In the genomic region with DNA sequence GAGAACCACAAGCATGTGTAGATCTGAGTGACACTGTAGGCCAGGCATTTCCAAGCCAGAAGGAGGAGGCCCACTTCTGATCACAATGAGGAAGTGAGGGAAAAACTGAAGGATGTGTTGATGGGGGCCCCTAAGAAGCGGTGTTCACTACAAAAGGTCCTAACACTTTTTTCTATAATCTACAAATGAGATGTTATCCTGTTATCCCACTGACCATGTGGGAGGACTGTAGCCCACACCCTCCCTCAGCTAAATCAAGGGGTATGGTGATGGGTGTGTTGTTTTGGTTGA, we compare ENCODE assay signal across 15 cellular contexts.
A peak's percentile ranks its signal among the peaks of the same experiment; 100 is the strongest.
DNase-seq lines count a peak whose midpoint lies in the region; ATAC-seq, FAIRE-seq and TF ChIP-seq lines count a peak whose summit lies in the region.
"Had no signal": no experiment of that assay in that cellular context is flagged by ENCODE, and none has a peak within 500 bp of the region (broad histone marks: within the 10 kb centered on the region; RNA-seq: fewer than 3 reads in every experiment).

No MANE protein-coding gene starts in this region.

- DNase-seq in Kasumi-1 (lab: John Stamatoyannopoulos, UW) (peak; percentile 49 to 56), GM12878 (ENCODE audit: low read depth, low spot score) (no peak), mucosa of descending colon (no peak), cardiac septum (ENCODE audit: low spot score) (no peak), SK-N-DZ (ENCODE audit: low spot score) (no peak)
- DNase-seq: BE2C; Caco-2; CD8-positive, alpha-beta memory T cell; DMS53; GF-D8; GM23248 had no signal

- no peaks in the 10 kb centered on the region for H3K79me2 ChIP-seq in GM12878 (ENCODE audit: control insufficient read depth, insufficient read depth, low read length)

- no peak for TF ChIP-seq RAD21 in GM12878 (IDR thresholded peaks at IDR 0.05; ENCODE audit: insufficient read depth, low read depth, low read length)

- intact Hi-C loops in GM12878 (cut with micrococcal nuclease; ENCODE audit: unreplicated experiment): loop anchor here (5.0 kb wide), 1 partner anchor 103 kb away; no protein-coding TSS in a partner anchor
- intact Hi-C loops in mucosa of descending colon (cut with DNase I, micrococcal nuclease): loop anchor here in 1 of 2 donors (10.0 kb wide), 1 partner anchor 235 kb away; no protein-coding TSS in a partner anchor
- intact Hi-C loops in cardiac septum (cut with DNase I): loop anchor here (10.0 kb wide), 1 partner anchor 1395 kb away; no protein-coding TSS in a partner anchor

- no peak for TF ChIP-seq POLR2A in GM12878 (IDR thresholded peaks at IDR 0.05; ENCODE audit: low read depth, low read length)

- H3K4me3 ChIP-seq in HEK293 (ENCODE audit: low read depth, low read length): no peak overlapping the region
- H3K4me3 ChIP-seq in GM12878: no peak overlapping the region
- H3K4me3 ChIP-seq in mucosa of descending colon: no peak overlapping the region
- H3K4me3 ChIP-seq: A549, GM23248 had no signal

- no peaks in the 10 kb centered on the region for H3K4me1 ChIP-seq in HEK293 (ENCODE audit: control insufficient read depth, insufficient read depth, low read length)
- peaks cover 24% of the 10 kb centered on the region for H3K4me1 ChIP-seq in GM12878 (ENCODE audit: control insufficient read depth, insufficient read depth, low read length)
- H3K4me1 ChIP-seq in mucosa of descending colon (ENCODE audit: low read depth): no peaks in the 10 kb centered on the region
- H3K4me1 ChIP-seq: A549 had no signal

- RAD21 ChIA-PET in GM12878 (lab: Charles Lee; ENCODE audit: unreplicated experiment): no interaction called here

- CTCF ChIA-PET in HEK293 (lab: Yijun Ruan, JAX): no interaction called here
- CTCF ChIA-PET in GM12878 (lab: Yijun Ruan, JAX): no interaction called here

- BruUV-seq in GM12878 (replicated peaks; lab: Mats Ljungman, UMichigan): no TSS peak

- no peaks in the 10 kb centered on the region for H3K27me3 ChIP-seq in GM12878 (replicated peaks in 1 of 2; ENCODE audit: control insufficient read depth in 2 of 2, insufficient read depth in 2 of 2, low read length in 1 of 2)
- H3K27me3 ChIP-seq: BE2C had no signal

- no peak overlapping the region for H3K9ac ChIP-seq in GM12878 (ENCODE audit: control insufficient read depth, insufficient read depth, low read length)
- H3K9ac ChIP-seq: GM23248 had no signal

- no peak overlapping the region for H3K27ac ChIP-seq in HEK293 (ENCODE audit: extremely low read depth, low read depth, low read length)
- H3K27ac ChIP-seq in GM12878 (ENCODE audit: control insufficient read depth, insufficient read depth): no peak overlapping the region
- H3K27ac ChIP-seq: A549, GM23248 had no signal

- TF ChIP-seq EP300 in GM12878 (IDR thresholded peaks at IDR 0.05; ENCODE audit: borderline replicate concordance in 1 of 2, control insufficient read depth in 1 of 2, low read depth in 2 of 2, low read length in 2 of 2): no peak

- SMC1A ChIA-PET in GM12878 (lab: Charles Lee; ENCODE audit: uncharacterized antibody, unreplicated experiment): interaction anchor here (1.5 kb wide), 1 partner anchor 67 kb away, joined by 3 read pairs; no protein-coding TSS in a partner anchor

- POLR2A ChIA-PET in HEK293 (lab: Yijun Ruan, JAX): no interaction called here
- POLR2A ChIA-PET in GM12878 (lab: Charles Lee): no interaction called here

- no peaks in the 10 kb centered on the region for H3K36me3 ChIP-seq in HEK293 (ENCODE audit: control insufficient read depth in 2 of 2, insufficient read depth in 1 of 2, low read length in 2 of 2)
- peaks cover 2 to 6% of the 10 kb centered on the region in 2 experiments; a peak in 2 of 4 replicates for H3K36me3 ChIP-seq in GM12878 (ENCODE audit: control insufficient read depth in 2 of 2, insufficient read depth in 2 of 2, low read length in 1 of 2)
- H3K36me3 ChIP-seq in mucosa of descending colon (ENCODE audit: low read depth): no peaks in the 10 kb centered on the region
- H3K36me3 ChIP-seq: BE2C had no signal

- no peak overlapping the region for H3K4me2 ChIP-seq in GM12878 (ENCODE audit: control insufficient read depth, insufficient read depth)
- H3K4me2 ChIP-seq: A549 had no signal

- no peaks in the 10 kb centered on the region for H3K9me3 ChIP-seq in HEK293 (ENCODE audit: control insufficient read depth, insufficient read depth, low read depth, low read length)
- no peaks in the 10 kb centered on the region for H3K9me3 ChIP-seq in GM12878 (replicated peaks; ENCODE audit: control insufficient read depth, insufficient read depth, low read length)
- no peaks in the 10 kb centered on the region for H3K9me3 ChIP-seq in mucosa of descending colon
- H3K9me3 ChIP-seq: A549, BE2C, Caco-2 had no signal

- in situ Hi-C loops in GM12878 (cut with MboI): loop anchor here (5.0 to 25.0 kb wide), 3 partner anchors 178 to 1408 kb away; partner anchors contain the start of gene ATP11A

- TF ChIP-seq CTCF in HEK293 (tag by site-specific recombination; IDR thresholded peaks at IDR 0.05): no peak
- no peak for TF ChIP-seq CTCF in GM12878 (IDR thresholded peaks at IDR 0.05 in 2 of 3, conservative IDR thresholded peaks at IDR 0.05 in 1 of 3; ENCODE audit: control insufficient read depth in 2 of 3, extremely low read depth in 1 of 3, insufficient read depth in 1 of 3, low read depth in 3 of 3, low read length in 3 of 3)
- no peak for TF ChIP-seq CTCF in mucosa of descending colon (IDR thresholded peaks at IDR 0.05)

- 56% methylated on average over 1 of the region's 1 CpG for WGBS in GM12878 (ENCODE audit: insufficient coverage, insufficient replicate concordance, low lambda C conversion rate, missing lambda C conversion rate)

- H4K20me1 ChIP-seq in GM12878 (ENCODE audit: control insufficient read depth, insufficient read depth): no peaks in the 10 kb centered on the region

- FAIRE-seq in GM12878 (lab: Jason Lieb, UNC): no peak
- FAIRE-seq: A549, H54 had no signal

- ATAC-seq in GM12878 (no peak), mucosa of descending colon (no peak)
- ATAC-seq: A549, HCT116 had no signal

- H2AFZ ChIP-seq in GM12878 (ENCODE audit: control insufficient read depth, low read depth, low read length): no peak overlapping the region
- H2AFZ ChIP-seq: GM23248 had no signal

TF ChIP-seq in HEK293, 187 proteins besides CTCF, POLR2A, EP300 and RAD21:
- TF ChIP-seq ZNF747 (tag by site-specific recombination; IDR thresholded peaks at IDR 0.05) (no peak), EGR2 (tag by site-specific recombination; IDR thresholded peaks at IDR 0.05; ENCODE audit: low read depth) (peak; percentile 51; the same call in 1 of the 2 replicates), ZFHX2 (tag by site-specific recombination; conservative IDR thresholded peaks at IDR 0.05) (peak; percentile 35; the same call in 1 of the 2 replicates)

TF ChIP-seq in GM12878, 131 proteins besides CTCF, POLR2A, EP300 and RAD21:
- TF ChIP-seq POLR2AphosphoS5 (IDR thresholded peaks at IDR 0.05; ENCODE audit: low read length) (no peak), SPI1 (IDR thresholded peaks at IDR 0.05; ENCODE audit: borderline replicate concordance, insufficient read depth, low read depth, low read length) (peak; percentile 25; the same call in 1 of the 2 replicates), ZNF207 (IDR thresholded peaks at IDR 0.05; ENCODE audit: borderline replicate concordance) (no peak), SUZ12 (IDR thresholded peaks at IDR 0.05; ENCODE audit: unreplicated experiment) (no peak), CHD4 (IDR thresholded peaks at IDR 0.05) (no peak), NFYA (IDR thresholded peaks at IDR 0.05; ENCODE audit: borderline replicate concordance, low read depth, low read length) (no peak), RFX5 (IDR thresholded peaks at IDR 0.05; ENCODE audit: low read depth, low read length) (no peak)
- TF ChIP-seq, protein P1, sequence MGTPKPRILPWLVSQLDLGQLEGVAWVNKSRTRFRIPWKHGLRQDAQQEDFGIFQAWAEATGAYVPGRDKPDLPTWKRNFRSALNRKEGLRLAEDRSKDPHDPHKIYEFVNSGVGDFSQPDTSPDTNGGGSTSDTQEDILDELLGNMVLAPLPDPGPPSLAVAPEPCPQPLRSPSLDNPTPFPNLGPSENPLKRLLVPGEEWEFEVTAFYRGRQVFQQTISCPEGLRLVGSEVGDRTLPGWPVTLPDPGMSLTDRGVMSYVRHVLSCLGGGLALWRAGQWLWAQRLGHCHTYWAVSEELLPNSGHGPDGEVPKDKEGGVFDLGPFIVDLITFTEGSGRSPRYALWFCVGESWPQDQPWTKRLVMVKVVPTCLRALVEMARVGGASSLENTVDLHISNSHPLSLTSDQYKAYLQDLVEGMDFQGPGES (IDR thresholded peaks at IDR 0.05): no peak
TF ChIP-seq in GM12878: peak in this region for 1.

Comparison
In these comparisons a context has a peak if more than half of its experiments do, and no peak if none do; other contexts are left out.
1. DNase-seq: peak in Kasumi-1 (2 of 2); none in GM12878 (single experiment), mucosa of descending colon (0 of 3), cardiac septum (single experiment) and SK-N-DZ (single experiment).